Comparison of ENCODE assay signal across 18 cellular contexts in genomic region chr11:109957000-109957399, GRCh38.
DNase-seq lines count a peak whose midpoint lies in the region; ATAC-seq and TF ChIP-seq lines count a peak whose summit lies in the region.
"Had no signal": no experiment of that assay in that cellular context is flagged by ENCODE, and none has a peak within 500 bp of the region (broad histone marks: within the 10 kb centered on the region; RNA-seq: fewer than 3 reads in every experiment).

No MANE protein-coding gene starts in this region.

- H3K27ac ChIP-seq in KMS-11 = peak overlapping the region; percentile 84
- H3K27ac ChIP-seq in stomach = no peak overlapping the region
- H3K27ac ChIP-seq: transverse colon had no signal

- H2AFZ ChIP-seq in KMS-11 (ENCODE audit: low read depth) = peak overlapping the region; percentile 17; the same call in 1 of the 2 replicates

- no peaks in the 10 kb centered on the region for H4K20me1 ChIP-seq in KMS-11 (ENCODE audit: insufficient read depth)

- H3K9me3 ChIP-seq in stomach = no peaks in the 10 kb centered on the region
- H3K9me3 ChIP-seq: transverse colon had no signal

- H3K79me2 ChIP-seq in KMS-11 (ENCODE audit: insufficient read depth, low read depth) = no peaks in the 10 kb centered on the region

- WGBS in stomach, 5 donors = 54 to 76% (median 62%) methylated on average over 6 of the region's 6 CpGs

- no peak for TF ChIP-seq CTCF in KMS-11 (conservative IDR thresholded peaks at IDR 0.05; ENCODE audit: low read depth, low read length)
- TF ChIP-seq CTCF in foreskin fibroblast (IDR thresholded peaks at IDR 0.05; ENCODE audit: low read depth, low read length) = no peak
- no peak for TF ChIP-seq CTCF in stomach (IDR thresholded peaks at IDR 0.05)

- ATAC-seq in GM18498 (IDR thresholded peaks at IDR 0.05; ENCODE audit: unreplicated experiment) = peak; percentile 52
- ATAC-seq in GM19438 (IDR thresholded peaks at IDR 0.05; ENCODE audit: low read depth, unreplicated experiment) = peak; percentile 46
- ATAC-seq in HG02938 (IDR thresholded peaks at IDR 0.05; ENCODE audit: unreplicated experiment) = peak; percentile 39
- no peak for ATAC-seq in left ventricle myocardium superior
- ATAC-seq: natural killer cell treated with Interleukin-12 subunit alpha and Interleukin-12 subunit beta and Interleukin-15 and Interleukin-18, amount 100 ng/mL, for 72 hours; stimulated activated effector memory CD8-positive, alpha-beta T cell treated with anti-CD3 and anti-CD28 coated beads, Interleukin-12 subunit alpha, Interleukin-12 subunit beta, amount 100 ng/mL, for 72 hours had no signal

- peaks cover 96% of the 10 kb centered on the region for H3K4me1 ChIP-seq in KMS-11 (ENCODE audit: low read depth, poor library complexity, severe bottlenecking)
- peaks cover 0 to 8% (median 3%) of the 10 kb centered on the region in 4 donors for H3K4me1 ChIP-seq in stomach
- H3K4me1 ChIP-seq: transverse colon had no signal

- intact Hi-C loops in stomach (cut with DNase I; ENCODE audit: low total_unique reads) = no loop called here
- intact Hi-C loops in left ventricle myocardium superior (cut with micrococcal nuclease) = no loop called here

- H3K4me3 ChIP-seq in KMS-11 (IDR thresholded peaks at IDR 0.05; ENCODE audit: insufficient read depth, low read depth, low read length) = no peak overlapping the region
- H3K4me3 ChIP-seq in foreskin fibroblast (ENCODE audit: low read depth in 1 of 2, low read length in 2 of 2) = no peak overlapping the region
- H3K4me3 ChIP-seq in stomach = no peak overlapping the region
- H3K4me3 ChIP-seq: smooth muscle cell, transverse colon had no signal

- no peak for TF ChIP-seq POLR2A in stomach (IDR thresholded peaks at IDR 0.05)

- TF ChIP-seq EP300 in stomach (IDR thresholded peaks at IDR 0.05) = no peak

- H3K4me2 ChIP-seq in KMS-11 = peak overlapping the region; percentile 91

- DNase-seq in AML-193 (lab: John Stamatoyannopoulos, UW) (no peak), foreskin fibroblast (no peak), stomach (no peak), left ventricle myocardium superior (no peak)
- DNase-seq: activated CD4-positive, CD25-positive, alpha-beta regulatory T cell treated with anti-CD3 and anti-CD28 coated beads, Interleukin-2, amount 50 U/mL, for 72 hours; activated CD8-positive, alpha-beta memory T cell treated with anti-CD3 and anti-CD28 coated beads, Interleukin-2, amount 50 U/mL, for 4 hours; activated naive CD4-positive, alpha-beta T cell treated with Interleukin-2 at 50 U/mL for 16 hours; mesenchymal stem cell; MV-4-11; NCI-H2171; transverse colon had no signal

- H3K27me3 ChIP-seq in KMS-11 (ENCODE audit: insufficient read depth, low read depth) = no peaks in the 10 kb centered on the region
- no peaks in the 10 kb centered on the region for H3K27me3 ChIP-seq in stomach
- H3K27me3 ChIP-seq: transverse colon had no signal

- H3K9ac ChIP-seq in KMS-11 = peak overlapping the region; percentile 32; the same call in 1 of the 2 replicates

- H3K36me3 ChIP-seq in KMS-11 (ENCODE audit: insufficient read depth) (no peaks in the 10 kb centered on the region), stomach (no peaks in the 10 kb centered on the region)
- H3K36me3 ChIP-seq: transverse colon had no signal
